ENCODE assay signal across 8 cellular contexts in genomic region chr1:166875302-166875733, GRCh38. TPM values are rescaled to one million over a fixed set of nuclear protein-coding genes. Genes with fewer than 3 reads are reported as not detected.
DNase-seq lines count a peak whose midpoint lies in the region; ATAC-seq, FAIRE-seq and TF ChIP-seq lines count a peak whose summit lies in the region.

No MANE protein-coding gene starts in this region.

- DNase-seq in AG04449 (ENCODE audit: low read depth, low spot score) (no peak), bronchial epithelial cell (ENCODE audit: low read depth) (no peak), NCI-H1436 (lab: John Stamatoyannopoulos, UW) (no peak), hypothalamus (lab: John Stamatoyannopoulos, UW) (no peak), GM10266 (ENCODE audit: extremely low spot score) (no peak)
- DNase-seq in Jurkat, Clone E6-1 (ENCODE audit: low read depth, low spot score) = no peak

- CTCF ChIA-PET in AG04449 (lab: Yijun Ruan, JAX) = interaction anchor here (1.0 to 1.9 kb wide), 5 partner anchors 18 to 665 kb away, joined by 3 to 8 read pairs (median 4); no protein-coding TSS in a partner anchor

- POLR2A ChIA-PET in AG04449 (lab: Yijun Ruan, JAX) = interaction anchor here (0.6 to 1.6 kb wide), 3 partner anchors 36 to 1287 kb away, joined by 3 to 11 read pairs (median 4); partner anchors contain the start of gene POGK

- H3K27me3 ChIP-seq in bronchial epithelial cell (ENCODE audit: control insufficient read depth, insufficient read depth, low read length) (no peaks in the 10 kb centered on the region), muscle layer of colon (ENCODE audit: control insufficient read depth in 1 of 2, insufficient read depth in 2 of 2, low read length in 2 of 2) (no peaks in the 10 kb centered on the region)

- H3K27ac ChIP-seq in muscle layer of colon (ENCODE audit: low read depth, low read length) = peak overlapping the region; percentile 80

- FAIRE-seq in bronchial epithelial cell (lab: Jason Lieb, UNC) = no peak

- no peaks in the 10 kb centered on the region for H3K9me3 ChIP-seq in muscle layer of colon (ENCODE audit: low read length)

- peaks cover 28% of the 10 kb centered on the region for H3K4me1 ChIP-seq in muscle layer of colon (ENCODE audit: insufficient read depth, low read length)

- no peak for ATAC-seq in HG03571 (IDR thresholded peaks at IDR 0.05; ENCODE audit: unreplicated experiment)

- H3K4me3 ChIP-seq in AG04449 (ENCODE audit: low read depth, low read length) (peak overlapping the region; percentile 75), bronchial epithelial cell (ENCODE audit: low read depth, low read length) (peak overlapping the region; percentile 80), muscle layer of colon (ENCODE audit: low read depth in 1 of 2, low read length in 2 of 2) (peak overlapping the region; percentile 82 to 85)
- peak overlapping the region; percentile 71 for H3K4me3 ChIP-seq in Jurkat, Clone E6-1 (ENCODE audit: low read length)

- no peak for TF ChIP-seq CTCF in AG04449 (IDR thresholded peaks at IDR 0.05; ENCODE audit: insufficient read depth, low read length, missing control alignments)
- TF ChIP-seq CTCF in bronchial epithelial cell (IDR thresholded peaks at IDR 0.05; ENCODE audit: insufficient read depth, low read length, severe bottlenecking) = no peak
- TF ChIP-seq CTCF in GM10266 (IDR thresholded peaks at IDR 0.05; ENCODE audit: control insufficient read depth, insufficient read depth, low read depth, missing control alignments) = no peak

- no peaks in the 10 kb centered on the region for H3K36me3 ChIP-seq in bronchial epithelial cell (ENCODE audit: control insufficient read depth, insufficient read depth, low read length)
- no peaks in the 10 kb centered on the region for H3K36me3 ChIP-seq in muscle layer of colon (ENCODE audit: insufficient read depth, low read length)

- H3K9ac ChIP-seq in muscle layer of colon (ENCODE audit: low read length) = peak overlapping the region; percentile 76

RNA-seq across cellular contexts. Expression of gene TADA1, which starts 0.7 kb away (rescaled TPM):
- polyA plus RNA-seq in Jurkat, Clone E6-1 (2012; ENCODE audit: insufficient read depth, insufficient read length) = 22.9 TPM
- 11.6 and 14.7 TPM in 2 replicates for total RNA-seq in bronchial epithelial cell

RNA-seq across cellular contexts. Expression of gene POGK, which starts 36.0 kb away (rescaled TPM):
- polyA plus RNA-seq in Jurkat, Clone E6-1 (2012; ENCODE audit: insufficient read depth, insufficient read length) = 29.7 TPM
- total RNA-seq in bronchial epithelial cell = 22.0 and 32.4 TPM in 2 replicates
